Comparison of ENCODE assay signal across 21 cellular contexts in genomic region chr19:5997371-5997770, GRCh38. TPM values are rescaled to one million over a fixed set of nuclear protein-coding genes. Genes with fewer than 3 reads are reported as not detected.
DNase-seq lines count a peak whose midpoint lies in the region; ATAC-seq and TF ChIP-seq lines count a peak whose summit lies in the region.
"Had no signal": no experiment of that assay in that cellular context is flagged by ENCODE, and none has a peak within 500 bp of the region (broad histone marks: within the 10 kb centered on the region; RNA-seq: fewer than 3 reads in every experiment).

No MANE protein-coding gene starts in this region.

- RAD21 ChIA-PET in HCT116 (lab: Charles Lee; ENCODE audit: low non-redundant PET in 1 of 2, low total read pairs in 2 of 2, uncharacterized antibody in 2 of 2, unreplicated experiment in 2 of 2) = no interaction called here

- TF ChIP-seq EP300 in transverse colon (IDR thresholded peaks at IDR 0.05; ENCODE audit: low read depth) = no peak

- no peak overlapping the region for H3K4me3 ChIP-seq in HCT116 (replicated peaks in 1 of 2; ENCODE audit: low read depth in 1 of 2, low read length in 2 of 2)
- H3K4me3 ChIP-seq in transverse colon = no peak overlapping the region
- H3K4me3 ChIP-seq: left lung had no signal

- H3K4me1 ChIP-seq in HCT116 (ENCODE audit: control insufficient read depth in 1 of 2, insufficient read depth in 2 of 2, low read length in 2 of 2) (no peaks in the 10 kb centered on the region), transverse colon (peaks cover 0 to 7% (median 1%) of the 10 kb centered on the region in 4 donors)

- no peaks in the 10 kb centered on the region for H3K27me3 ChIP-seq in HCT116 (ENCODE audit: insufficient read depth, low read length)
- no peaks in the 10 kb centered on the region for H3K27me3 ChIP-seq in transverse colon
- H3K27me3 ChIP-seq: left lung had no signal

- no peaks in the 10 kb centered on the region for H3K4me1 Mint-ChIP-seq in WTC11
- H3K4me1 Mint-ChIP-seq in T-helper 17 cell = no peaks in the 10 kb centered on the region
- H3K4me1 Mint-ChIP-seq: activated CD8-positive, alpha-beta memory T cell treated with anti-CD3 and anti-CD28 coated beads, Interleukin-2, amount 10 ng/mL, durations not matched to agents 7 days and 5 days; stimulated activated naive CD8-positive, alpha-beta T cell treated with anti-CD3 and anti-CD28 coated beads, Interleukin-15, amount 100 ng/mL, for 72 hours had no signal

- H3K9ac ChIP-seq in HCT116 (ENCODE audit: low read length) = no peak overlapping the region

- H3K4me3 Mint-ChIP-seq in WTC11 = no peak overlapping the region
- H3K4me3 Mint-ChIP-seq in T-helper 17 cell = no peak overlapping the region
- H3K4me3 Mint-ChIP-seq: activated CD8-positive, alpha-beta memory T cell treated with anti-CD3 and anti-CD28 coated beads, Interleukin-2, amount 10 ng/mL, durations not matched to agents 7 days and 5 days; stimulated activated naive CD8-positive, alpha-beta T cell treated with anti-CD3 and anti-CD28 coated beads, Interleukin-15, amount 100 ng/mL, for 72 hours; T-helper 2 cell treated with Interferon-gamma antibody and Interleukin-4, amounts not matched to agents 5 μg/mL and 100 μg/mL, for 36 hours had no signal

- H3K9me2 ChIP-seq in HCT116 (ENCODE audit: insufficient read depth) = no peaks in the 10 kb centered on the region

- no peak overlapping the region for H3K27ac Mint-ChIP-seq in WTC11
- H3K27ac Mint-ChIP-seq in T-helper 17 cell = no peak overlapping the region
- H3K27ac Mint-ChIP-seq: activated CD8-positive, alpha-beta memory T cell treated with anti-CD3 and anti-CD28 coated beads, Interleukin-2, amount 10 ng/mL, durations not matched to agents 7 days and 5 days; stimulated activated naive CD8-positive, alpha-beta T cell treated with anti-CD3 and anti-CD28 coated beads, Interleukin-15, amount 100 ng/mL, for 72 hours; T-helper 2 cell treated with Interferon-gamma antibody and Interleukin-4, amounts not matched to agents 5 μg/mL and 100 μg/mL, for 36 hours had no signal

- H3K27ac ChIP-seq in HCT116 (ENCODE audit: low read depth, low read length) (no peak overlapping the region), transverse colon (no peak overlapping the region)
- H3K27ac ChIP-seq: left lung had no signal

- no peaks in the 10 kb centered on the region for H4K20me1 ChIP-seq in HCT116 (ENCODE audit: insufficient read depth)

- H3K9me3 Mint-ChIP-seq in WTC11 = peaks cover 11% of the 10 kb centered on the region
- H3K9me3 Mint-ChIP-seq: T-helper 2 cell treated with Interferon-gamma antibody and Interleukin-4, amounts not matched to agents 5 μg/mL and 100 μg/mL, for 36 hours had no signal

- CTCF ChIA-PET in HCT116 (lab: Charles Lee) = interaction anchor here (1.2 kb wide), 1 partner anchor 25 kb away, joined by 3 read pairs; no protein-coding TSS in a partner anchor
- CTCF ChIA-PET in WTC11 (lab: Charles Lee) = interaction anchor here (1.0 to 4.2 kb wide), 12 partner anchors 10 to 193 kb away, joined by 3 to 53 read pairs (median 4); no protein-coding TSS in a partner anchor

- no peak for DNase-seq in AG09319 (ENCODE audit: extremely low read depth, low read depth)
- DNase-seq in HCT116 (ENCODE audit: low read depth, low spot score) = no peak
- DNase-seq in WTC11 (ENCODE audit: low spot score) = peak; percentile 64
- peak; percentile 65 for DNase-seq in iPS-NIHi11 (ENCODE audit: low spot score)
- DNase-seq in T-helper 17 cell = no peak
- no peak for DNase-seq in NCI-H2196 treated with DMSO at 0.1 percent for 48 hours (lab: John Stamatoyannopoulos, UW; ENCODE audit: unreplicated experiment)
- DNase-seq in transverse colon = no peak
- DNase-seq: activated CD8-positive, alpha-beta memory T cell treated with anti-CD3 and anti-CD28 coated beads, Interleukin-2, amount 10 ng/mL, durations not matched to agents 7 days and 5 days; activated effector memory CD4-positive, alpha-beta T cell treated with Interleukin-2 at 50 U/mL for 16 hours; COR-L47; foreskin melanocyte; Kasumi-1; NCI-H1436; NCI-H226; occipital lobe; SIG-M5; stimulated activated naive CD8-positive, alpha-beta T cell treated with anti-CD3 and anti-CD28 coated beads, Interleukin-15, amount 100 ng/mL, for 72 hours had no signal

- no peak for ATAC-seq in HCT116
- ATAC-seq in WTC11 = peak; percentile 69
- ATAC-seq in T-helper 17 cell = no peak
- no peak for ATAC-seq in HG02759 (IDR thresholded peaks at IDR 0.05; ENCODE audit: unreplicated experiment)
- ATAC-seq: activated CD8-positive, alpha-beta memory T cell treated with anti-CD3 and anti-CD28 coated beads, Interleukin-2, amount 10 ng/mL, durations not matched to agents 7 days and 5 days; left lung; sciatic nerve; stimulated activated naive CD8-positive, alpha-beta T cell treated with anti-CD3 and anti-CD28 coated beads, Interleukin-15, amount 100 ng/mL, for 72 hours had no signal

- TF ChIP-seq POLR2A in HCT116 (IDR thresholded peaks at IDR 0.05; ENCODE audit: borderline replicate concordance, extremely low read depth, insufficient read depth, insufficient read length) (no peak), transverse colon (IDR thresholded peaks at IDR 0.05) (no peak)

- TF ChIP-seq CTCF in AG09319 (IDR thresholded peaks at IDR 0.05; ENCODE audit: low read depth, low read length) = peak; percentile 3; the same call in 1 of the 2 replicates
- peak in 2 of 3 experiments; percentile 16 to 21; a peak in 2 of 6 replicates for TF ChIP-seq CTCF in HCT116 (IDR thresholded peaks at IDR 0.05 in 2 of 3, conservative IDR thresholded peaks at IDR 0.05 in 1 of 3; ENCODE audit: borderline replicate concordance in 1 of 3, insufficient read depth in 1 of 3, low read depth in 2 of 3, low read length in 2 of 3)
- TF ChIP-seq CTCF in WTC11 (IDR thresholded peaks at IDR 0.05) = peak; percentile 28
- TF ChIP-seq CTCF in transverse colon (IDR thresholded peaks at IDR 0.05) = no peak

- H2AFZ ChIP-seq in HCT116 (ENCODE audit: low read depth, low read length, poor library complexity, severe bottlenecking) = no peak overlapping the region

- H3K36me3 ChIP-seq in HCT116 (ENCODE audit: control insufficient read depth in 1 of 2, insufficient read depth in 2 of 2, low read length in 2 of 2) = no peaks in the 10 kb centered on the region
- H3K36me3 ChIP-seq in transverse colon = peaks cover 0 to 4% (median 0%) of the 10 kb centered on the region in 4 donors

- no peak overlapping the region for H3K4me2 ChIP-seq in HCT116 (ENCODE audit: low read length)

- no peaks in the 10 kb centered on the region for H3K79me2 ChIP-seq in HCT116 (ENCODE audit: insufficient read depth, low read length)

- POLR2A ChIA-PET in HCT116 (lab: Charles Lee) (no interaction called here), WTC11 (lab: Charles Lee) (interaction anchor here (0.9 kb wide), 1 partner anchor 20 kb away, joined by 3 read pairs; no protein-coding TSS in a partner anchor)

- intact Hi-C loops in HCT116 (cut with micrococcal nuclease) (no loop called here), transverse colon (cut with DNase I; ENCODE audit: low total_unique reads) (no loop called here)

- H3K36me3 Mint-ChIP-seq in WTC11 (peaks cover 6% of the 10 kb centered on the region), T-helper 17 cell (ENCODE audit: low read depth) (peaks cover 3% of the 10 kb centered on the region)

- in situ Hi-C loops in transverse colon (cut with MboI; ENCODE audit: low pct_ligation_motif_present in 1 of 4, low pct_unique_long_range_greater_than_20kb in 1 of 4, low sequenced_read_pairs in 3 of 4) = no loop called here

- WGBS in transverse colon (ENCODE audit: low coverage in 1 of 2), 2 donors = 86% methylated on average over 17 of the region's 17 CpGs; no CpG with 5 or more reads in 1 of the 2 donors

- H3K27me3 Mint-ChIP-seq in WTC11 (ENCODE audit: low read depth) (no peaks in the 10 kb centered on the region), T-helper 17 cell (no peaks in the 10 kb centered on the region)
- H3K27me3 Mint-ChIP-seq: activated CD8-positive, alpha-beta memory T cell treated with anti-CD3 and anti-CD28 coated beads, Interleukin-2, amount 10 ng/mL, durations not matched to agents 7 days and 5 days; stimulated activated naive CD8-positive, alpha-beta T cell treated with anti-CD3 and anti-CD28 coated beads, Interleukin-15, amount 100 ng/mL, for 72 hours had no signal

- TF ChIP-seq RAD21 in HCT116 (IDR thresholded peaks at IDR 0.05; ENCODE audit: low read depth) = no peak

- H3K9me3 ChIP-seq in HCT116 (ENCODE audit: control insufficient read depth in 1 of 2, insufficient read depth in 1 of 2, low read depth in 1 of 2, low read length in 2 of 2) (no peaks in the 10 kb centered on the region), T-helper 17 cell (ENCODE audit: control insufficient read depth, low read length, poor library complexity, severe bottlenecking) (no peaks in the 10 kb centered on the region), transverse colon (no peaks in the 10 kb centered on the region)
- H3K9me3 ChIP-seq: left lung had no signal

- no TSS peak for BruUV-seq in HCT116 (replicated peaks; lab: Mats Ljungman, UMichigan)

TF ChIP-seq in HCT116, 20 proteins besides CTCF, POLR2A, EP300 and RAD21 (continues in another document):
- no peak for TF ChIP-seq SIN3A (IDR thresholded peaks at IDR 0.05; ENCODE audit: low read depth)

TF ChIP-seq in WTC11, 78 proteins besides CTCF, POLR2A, EP300 and RAD21 (continues in another document):
- TF ChIP-seq ZNF671 (CRISPR knock-in tag; IDR thresholded peaks at IDR 0.05) (no peak), ATF2 (CRISPR knock-in tag; IDR thresholded peaks at IDR 0.05; ENCODE audit: borderline replicate concordance, low read depth) (no peak), ZNF121 (CRISPR knock-in tag; IDR thresholded peaks at IDR 0.05) (no peak), ATF1 (CRISPR knock-in tag; IDR thresholded peaks at IDR 0.05) (no peak), TEAD1 (CRISPR knock-in tag; IDR thresholded peaks at IDR 0.05) (no peak)

RNA-seq across cellular contexts. Expression of gene RANBP3, which starts 19.4 kb away (rescaled TPM):
- total RNA-seq in HCT116 (2021; ENCODE audit: unreplicated experiment) = 62.4 TPM
- 54.7 and 77.9 TPM in 2 replicates for polyA plus RNA-seq in HCT116 (2012)
- 74.5 to 76.3 TPM (median 75.6 TPM) in 3 replicates for total RNA-seq in WTC11 (2021)
- 10 to 100 TPM; 76.8 to 86.9 TPM for total RNA-seq in T-helper 17 cell
- 100 to 1,000 TPM in 1 of 4 donors, 10 to 100 TPM in 3; 58.9 to 175 (median 65.0) TPM for total RNA-seq in transverse colon

Comparison
In these comparisons a context has a peak if more than half of its experiments do, and no peak if none do; other contexts are left out.
1. DNase-seq: peak in WTC11 (single experiment) and iPS-NIHi11 (single experiment); none in AG09319 (single experiment), HCT116 (single experiment), T-helper 17 cell (0 of 3), NCI-H2196 treated with DMSO at 0.1 percent for 48 hours (single experiment) and transverse colon (single experiment).
2. CTCF ChIP-seq: peak in AG09319 (single experiment), HCT116 (2 of 3) and WTC11 (single experiment); none in transverse colon (0 of 5).